Comparison of ENCODE assay signal across 1 cellular context in the genomic region with DNA sequence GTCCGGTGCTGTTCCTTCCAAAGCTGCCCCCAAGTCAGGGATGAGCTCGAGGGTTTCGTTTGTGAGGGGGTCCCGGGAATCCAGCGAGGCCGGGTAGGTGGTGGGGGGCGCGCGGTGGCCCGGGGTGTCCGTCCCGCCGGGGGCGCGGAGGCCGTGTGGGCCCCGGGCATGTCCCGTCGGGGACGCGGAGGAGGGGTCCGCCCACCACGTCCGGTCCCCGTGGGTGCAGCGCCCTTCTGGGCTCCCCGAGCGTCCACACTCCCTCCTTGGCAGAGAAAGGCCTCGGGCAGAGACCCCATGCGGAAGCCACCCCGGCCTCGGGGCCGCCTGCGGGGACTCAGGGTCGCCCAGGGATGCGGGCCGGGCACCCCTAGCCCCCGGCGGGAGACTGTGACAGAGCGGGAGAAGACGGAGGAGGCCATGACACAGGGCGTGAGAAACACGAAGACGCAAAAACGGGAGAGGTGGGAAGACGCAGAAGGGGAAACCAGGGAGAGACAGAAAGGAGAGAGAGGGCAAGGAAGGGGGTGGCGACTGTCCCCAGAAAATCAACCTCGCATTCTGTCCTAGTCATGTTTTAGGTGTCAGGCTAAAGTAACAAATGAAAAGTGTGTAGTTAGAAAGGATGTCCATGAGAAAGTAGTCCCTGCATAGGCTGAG.
TF ChIP-seq lines count a peak whose summit lies in the region.

No MANE protein-coding gene starts in this region.

TF ChIP-seq in IMR-90, 13 proteins besides CTCF, POLR2A, EP300 and RAD21:
- no peak for TF ChIP-seq USF2 (IDR thresholded peaks at IDR 0.05; ENCODE audit: low read depth, low read length)
- no peak for TF ChIP-seq MXI1 (IDR thresholded peaks at IDR 0.05; ENCODE audit: borderline replicate concordance, low read depth, low read length)
- no peak for TF ChIP-seq BHLHE40 (IDR thresholded peaks at IDR 0.05; ENCODE audit: low read depth, low read length)
- TF ChIP-seq CEBPB (IDR thresholded peaks at IDR 0.05; ENCODE audit: low read depth, low read length), result no peak
- no peak for TF ChIP-seq RFX5 (IDR thresholded peaks at IDR 0.05; ENCODE audit: low read depth, low read length)
- TF ChIP-seq MAZ (IDR thresholded peaks at IDR 0.05; ENCODE audit: borderline replicate concordance, low read depth, low read length), result no peak
- TF ChIP-seq MAFK (IDR thresholded peaks at IDR 0.05; ENCODE audit: low read depth, low read length), result no peak
- TF ChIP-seq NFE2L2 (IDR thresholded peaks at IDR 0.05; ENCODE audit: low read depth, low read length), result no peak
- no peak for TF ChIP-seq CHD1 (IDR thresholded peaks at IDR 0.05; ENCODE audit: low read depth, low read length)
- TF ChIP-seq FOS (IDR thresholded peaks at IDR 0.05; ENCODE audit: low read depth, low read length), result no peak
- TF ChIP-seq RCOR1 (IDR thresholded peaks at IDR 0.05; ENCODE audit: insufficient replicate concordance, low read length), result no peak
